ENCODE assay signal across 8 cellular contexts in the genomic region with DNA sequence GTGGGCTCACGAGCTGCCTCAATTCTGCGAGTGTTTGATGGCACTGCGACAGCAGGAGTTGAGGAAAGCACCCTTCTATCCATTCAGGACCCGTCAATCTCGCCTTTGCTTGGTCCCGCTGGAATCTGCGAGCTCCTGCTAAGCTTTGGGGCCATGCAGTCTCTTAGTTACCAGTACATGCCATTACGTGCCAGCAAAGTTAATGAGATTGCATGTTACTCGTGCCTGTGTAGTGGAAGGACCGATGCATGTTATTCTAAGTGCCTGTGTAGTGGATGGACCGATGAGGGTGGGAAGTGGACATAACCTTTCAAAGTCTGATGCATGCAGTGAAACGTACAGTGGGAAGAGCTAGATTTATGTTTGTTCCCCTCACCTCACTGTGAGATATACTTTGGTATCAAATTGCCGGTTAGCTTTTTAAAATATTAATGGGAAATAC. TPM values are rescaled to one million over a fixed set of nuclear protein-coding genes. Genes with fewer than 3 reads are reported as not detected.
DNase-seq lines count a peak whose midpoint lies in the region; ATAC-seq and TF ChIP-seq lines count a peak whose summit lies in the region.

No MANE protein-coding gene starts in this region.

- 1% methylated on average over 13 of the region's 13 CpGs for WGBS in heart right ventricle, 2 donors

- H3K27ac ChIP-seq in heart right ventricle (peak overlapping the region; percentile 36 to 91 (median 88)), rectal smooth muscle tissue (ENCODE audit: low read depth, low read length) (peak overlapping the region; percentile 90)

- TF ChIP-seq CTCF in heart right ventricle (IDR thresholded peaks at IDR 0.05) = no peak

- ATAC-seq in HG02840 (IDR thresholded peaks at IDR 0.05; ENCODE audit: low FRiP score, unreplicated experiment) = peak; percentile 3
- no peak for ATAC-seq in activated naive CD4-positive, alpha-beta T cell treated with anti-CD3 and anti-CD28 coated beads, Interleukin-2, amount 50 U/mL, for 72 hours
- peak; percentile 8 to 51 (median 36) for ATAC-seq in heart right ventricle
- no peak for ATAC-seq in activated CD4-positive, CD25-positive, alpha-beta regulatory T cell treated with anti-CD3 and anti-CD28 coated beads, Interleukin-2, amount 50 U/mL, for 24 hours
- no peak for ATAC-seq in HG02938 (IDR thresholded peaks at IDR 0.05; ENCODE audit: unreplicated experiment)
- no peak for ATAC-seq in GM18870 (IDR thresholded peaks at IDR 0.05; ENCODE audit: unreplicated experiment)

- H3K9ac ChIP-seq in rectal smooth muscle tissue (ENCODE audit: low read length) = peak overlapping the region; percentile 98

- peak; percentile 28 for DNase-seq in EL
- no peak for DNase-seq in activated naive CD4-positive, alpha-beta T cell treated with anti-CD3 and anti-CD28 coated beads, Interleukin-2, amount 50 U/mL, for 72 hours (ENCODE audit: low spot score in 2 of 2)
- DNase-seq in heart right ventricle = no peak

- intact Hi-C loops in heart right ventricle (cut with DNase I) = loop anchor here in 2 of 10 donors (2.0 to 10.0 kb wide), 3 partner anchors 83 to 1435 kb away; a partner anchor contains a TSS

- H3K4me3 ChIP-seq in heart right ventricle (peak overlapping the region; percentile 59 to 95 (median 80)), rectal smooth muscle tissue (ENCODE audit: low read length) (peak overlapping the region; percentile 95)

- peak overlapping the region; percentile 97 to 100 for H3K27ac Mint-ChIP-seq in activated naive CD4-positive, alpha-beta T cell treated with anti-CD3 and anti-CD28 coated beads, Interleukin-2, amount 50 U/mL, for 72 hours

- peaks cover 34 to 46% of the 10 kb centered on the region in 2 donors for H3K36me3 Mint-ChIP-seq in activated naive CD4-positive, alpha-beta T cell treated with anti-CD3 and anti-CD28 coated beads, Interleukin-2, amount 50 U/mL, for 72 hours

- H3K27me3 ChIP-seq in heart right ventricle (no peaks in the 10 kb centered on the region), rectal smooth muscle tissue (ENCODE audit: control insufficient read depth, insufficient read depth, low read length) (no peaks in the 10 kb centered on the region)

- H3K4me1 ChIP-seq in heart right ventricle = peaks cover 0 to 40% (median 24%) of the 10 kb centered on the region in 9 donors
- H3K4me1 ChIP-seq in rectal smooth muscle tissue (ENCODE audit: control insufficient read depth, insufficient read depth, low read length) = peaks cover 4% of the 10 kb centered on the region

- peaks cover 0 to 4% of the 10 kb centered on the region in 2 donors for H3K9me3 Mint-ChIP-seq in activated naive CD4-positive, alpha-beta T cell treated with anti-CD3 and anti-CD28 coated beads, Interleukin-2, amount 50 U/mL, for 72 hours

- H3K9me3 ChIP-seq in heart right ventricle = no peaks in the 10 kb centered on the region

- H3K36me3 ChIP-seq in heart right ventricle (peaks cover 0 to 47% (median 26%) of the 10 kb centered on the region in 9 donors), rectal smooth muscle tissue (ENCODE audit: control insufficient read depth, insufficient read depth, low read length) (peaks cover 3% of the 10 kb centered on the region)

RNA-seq across cellular contexts. Expression of a gene that starts 0.6 kb away (rescaled TPM):
- 1,000 to 10,000 TPM; 2,119 to 2,880 TPM for total RNA-seq in activated naive CD4-positive, alpha-beta T cell treated with anti-CD3 and anti-CD28 coated beads, Interleukin-2, amount 50 U/mL, for 72 hours
- 1,000 to 10,000 TPM in 3 of 10 donors, 100 to 1,000 TPM in 7; 716 to 1,104 (median 881) TPM for total RNA-seq in heart right ventricle
- 1,000 to 10,000 TPM in 1 of 2 donors, 100 to 1,000 TPM in 1; 865 to 2,252 TPM for polyA plus RNA-seq in heart right ventricle

Comparison
In these comparisons a context has a peak if more than half of its experiments do, and no peak if none do; other contexts are left out.
1. ATAC-seq: peak in HG02840 (single experiment) and heart right ventricle (8 of 8); none in activated naive CD4-positive, alpha-beta T cell treated with anti-CD3 and anti-CD28 coated beads, Interleukin-2, amount 50 U/mL, for 72 hours (0 of 2), activated CD4-positive, CD25-positive, alpha-beta regulatory T cell treated with anti-CD3 and anti-CD28 coated beads, Interleukin-2, amount 50 U/mL, for 24 hours (0 of 2), HG02938 (single experiment) and GM18870 (single experiment).